In genomic region chr1:101109791-101110190, GRCh38 we compare ENCODE assay signal across 17 cellular contexts.
DNase-seq lines count a peak whose midpoint lies in the region; ATAC-seq, FAIRE-seq and TF ChIP-seq lines count a peak whose summit lies in the region.
"Had no signal": no experiment of that assay in that cellular context is flagged by ENCODE, and none has a peak within 500 bp of the region (broad histone marks: within the 10 kb centered on the region; RNA-seq: fewer than 3 reads in every experiment).

No MANE protein-coding gene starts in this region.

- H3K27ac Mint-ChIP-seq in T-helper 1 cell treated with Interleukin-12 subunit alpha and Interleukin-12 subunit beta and Interleukin-4 antibody, amounts not matched to agents 30 μg/mL and 1 μg/mL, for 36 hours, result peak overlapping the region; percentile 16
- peak overlapping the region; percentile 94 for H3K27ac Mint-ChIP-seq in CD4-positive, alpha-beta T cell
- peak overlapping the region; percentile 95 to 98 for H3K27ac Mint-ChIP-seq in T-cell
- H3K27ac Mint-ChIP-seq in activated T-helper 1 cell treated with anti-CD3 and anti-CD28 coated beads, Interleukin-12 subunit alpha, Interleukin-12 subunit beta, Interleukin-2, Interleukin-4 antibody, amounts not matched to agents 30 ng/mL and 10 ng/mL and 1 ng/mL, durations not matched to agents 14 hours and 24 hours and 36 hours, result no peak overlapping the region
- H3K27ac Mint-ChIP-seq: HFFc6 had no signal

- TF ChIP-seq EP300 in HepG2 (IDR thresholded peaks at IDR 0.05; ENCODE audit: low read depth in 2 of 2, low read length in 2 of 2) (no peak), HepG2 (CRISPR knock-in tag; IDR thresholded peaks at IDR 0.05; ENCODE audit: borderline replicate concordance) (no peak)

- intact Hi-C loops in CD4-positive, alpha-beta T cell (cut with DNase I, micrococcal nuclease), result loop anchor here in 1 of 2 experiments (5.0 kb wide), 2 partner anchors 42 to 248 kb away; no protein-coding TSS in a partner anchor
- intact Hi-C loops in HepG2 (cut with micrococcal nuclease; ENCODE audit: unreplicated experiment), result no loop called here
- intact Hi-C loops in activated T-helper 1 cell treated with anti-CD3 and anti-CD28 coated beads, Interleukin-12 subunit alpha, Interleukin-12 subunit beta, Interleukin-2, Interleukin-4 antibody, amounts not matched to agents 30 ng/mL and 10 ng/mL and 1 ng/mL, durations not matched to agents 14 hours and 24 hours and 36 hours (cut with micrococcal nuclease), result loop anchor here (10.0 kb wide), 1 partner anchor 45 kb away; no protein-coding TSS in a partner anchor

- no peak for ATAC-seq in CD4-positive, alpha-beta T cell (ENCODE audit: poor library complexity)
- no peak for ATAC-seq in T-cell (replicated peaks in 1 of 4)
- ATAC-seq in HepG2, result no peak
- no peak for ATAC-seq in HG03432 (IDR thresholded peaks at IDR 0.05; ENCODE audit: unreplicated experiment)

- no peak overlapping the region for H3K4me3 Mint-ChIP-seq in T-helper 1 cell treated with Interleukin-12 subunit alpha and Interleukin-12 subunit beta and Interleukin-4 antibody, amounts not matched to agents 30 μg/mL and 1 μg/mL, for 36 hours
- H3K4me3 Mint-ChIP-seq in CD4-positive, alpha-beta T cell, result no peak overlapping the region
- H3K4me3 Mint-ChIP-seq in T-cell, result peak overlapping the region in 1 of 3 donors; percentile 73
- H3K4me3 Mint-ChIP-seq in activated T-helper 1 cell treated with anti-CD3 and anti-CD28 coated beads, Interleukin-12 subunit alpha, Interleukin-12 subunit beta, Interleukin-2, Interleukin-4 antibody, amounts not matched to agents 30 ng/mL and 10 ng/mL and 1 ng/mL, durations not matched to agents 14 hours and 24 hours and 36 hours, result no peak overlapping the region
- H3K4me3 Mint-ChIP-seq: HFFc6 had no signal

- H2AFZ ChIP-seq in HepG2 (ENCODE audit: low read length), result no peak overlapping the region

- peaks cover 41% of the 10 kb centered on the region for H3K4me1 Mint-ChIP-seq in T-helper 1 cell treated with Interleukin-12 subunit alpha and Interleukin-12 subunit beta and Interleukin-4 antibody, amounts not matched to agents 30 μg/mL and 1 μg/mL, for 36 hours (ENCODE audit: low read depth)
- peaks cover 61% of the 10 kb centered on the region for H3K4me1 Mint-ChIP-seq in CD4-positive, alpha-beta T cell (ENCODE audit: low read depth)
- H3K4me1 Mint-ChIP-seq in T-cell, result peaks cover 58 to 71% (median 69%) of the 10 kb centered on the region in 3 donors
- H3K4me1 Mint-ChIP-seq in activated T-helper 1 cell treated with anti-CD3 and anti-CD28 coated beads, Interleukin-12 subunit alpha, Interleukin-12 subunit beta, Interleukin-2, Interleukin-4 antibody, amounts not matched to agents 30 ng/mL and 10 ng/mL and 1 ng/mL, durations not matched to agents 14 hours and 24 hours and 36 hours (ENCODE audit: low read depth), result peaks cover 40% of the 10 kb centered on the region

- H3K27me3 ChIP-seq in CD4-positive, alpha-beta T cell (ENCODE audit: control insufficient read depth, insufficient read depth, low read length), result no peaks in the 10 kb centered on the region
- H3K27me3 ChIP-seq in HepG2 (ENCODE audit: control insufficient read depth in 1 of 2, insufficient read depth in 2 of 2, low read length in 2 of 2), result no peaks in the 10 kb centered on the region
- H3K27me3 ChIP-seq: Peyer's patch had no signal

- 0% methylated on average over 1 of the region's 1 CpG for WGBS in HepG2 (ENCODE audit: low lambda C conversion rate)

- no peaks in the 10 kb centered on the region for H3K36me3 ChIP-seq in HepG2 (replicated peaks in 1 of 2; ENCODE audit: control insufficient read depth in 1 of 2, insufficient read depth in 2 of 2, low read length in 2 of 2)
- H3K36me3 ChIP-seq: Peyer's patch had no signal

- no peak overlapping the region for H3K9ac ChIP-seq in HepG2 (ENCODE audit: insufficient read depth, low read depth, low read length)

- H3K36me3 Mint-ChIP-seq in T-helper 1 cell treated with Interleukin-12 subunit alpha and Interleukin-12 subunit beta and Interleukin-4 antibody, amounts not matched to agents 30 μg/mL and 1 μg/mL, for 36 hours (ENCODE audit: low read depth), result peaks cover 32% of the 10 kb centered on the region
- no peaks in the 10 kb centered on the region for H3K36me3 Mint-ChIP-seq in CD4-positive, alpha-beta T cell (ENCODE audit: low read depth)
- H3K36me3 Mint-ChIP-seq in T-cell, result peaks cover 9% of the 10 kb centered on the region
- peaks cover 21% of the 10 kb centered on the region for H3K36me3 Mint-ChIP-seq in activated T-helper 1 cell treated with anti-CD3 and anti-CD28 coated beads, Interleukin-12 subunit alpha, Interleukin-12 subunit beta, Interleukin-2, Interleukin-4 antibody, amounts not matched to agents 30 ng/mL and 10 ng/mL and 1 ng/mL, durations not matched to agents 14 hours and 24 hours and 36 hours (ENCODE audit: low read depth)

- H3K79me2 ChIP-seq in HepG2 (ENCODE audit: insufficient read depth, low read length), result no peaks in the 10 kb centered on the region

- POLR2A ChIA-PET in CD4-positive, alpha-beta T cell (lab: Charles Lee), result interaction anchor here (4.2 kb wide), 1 partner anchor 128 kb away, joined by 64 read pairs; the partner anchor contains the start of gene S1PR1
- POLR2A ChIA-PET in T-cell (lab: Charles Lee) (no interaction called here), HepG2 (lab: Yijun Ruan, JAX) (no interaction called here)

- DNase-seq in T-helper 1 cell (no peak), T-cell (no peak), HepG2 (ENCODE audit: low spot score) (no peak), activated gamma-delta T cell treated with Interleukin-2 at 50 U/mL for 16 hours (no peak)
- no peak for DNase-seq in CD4-positive, alpha-beta T cell
- DNase-seq in activated T-helper 1 cell treated with anti-CD3 and anti-CD28 coated beads, Interleukin-12 subunit alpha, Interleukin-12 subunit beta, Interleukin-2, Interleukin-4 antibody, amounts not matched to agents 30 ng/mL and 10 ng/mL and 1 ng/mL, durations not matched to agents 14 hours and 24 hours and 36 hours (ENCODE audit: low spot score), result no peak
- DNase-seq: HFFc6, Kasumi-1, NCI-H187 treated with DMSO at 0.1 percent for 48 hours, NCI-H2171 treated with DMSO at 0.1 percent for 48 hours, NCI-H82, Peyer's patch, SHP77 had no signal

- no peaks in the 10 kb centered on the region for H3K27me3 Mint-ChIP-seq in T-helper 1 cell treated with Interleukin-12 subunit alpha and Interleukin-12 subunit beta and Interleukin-4 antibody, amounts not matched to agents 30 μg/mL and 1 μg/mL, for 36 hours (ENCODE audit: low read depth)
- no peaks in the 10 kb centered on the region for H3K27me3 Mint-ChIP-seq in CD4-positive, alpha-beta T cell
- H3K27me3 Mint-ChIP-seq in T-cell, result no peaks in the 10 kb centered on the region
- no peaks in the 10 kb centered on the region for H3K27me3 Mint-ChIP-seq in activated T-helper 1 cell treated with anti-CD3 and anti-CD28 coated beads, Interleukin-12 subunit alpha, Interleukin-12 subunit beta, Interleukin-2, Interleukin-4 antibody, amounts not matched to agents 30 ng/mL and 10 ng/mL and 1 ng/mL, durations not matched to agents 14 hours and 24 hours and 36 hours (ENCODE audit: insufficient read depth)

- no peak overlapping the region for H3K27ac ChIP-seq in CD4-positive, alpha-beta T cell (ENCODE audit: low read depth, low read length)
- H3K27ac ChIP-seq in HepG2 (ENCODE audit: extremely low read length, insufficient read depth, low read length), result no peak overlapping the region
- H3K27ac ChIP-seq: 22Rv1, C4-2B, Peyer's patch had no signal

- no TSS peak for BruUV-seq in HepG2 (replicated peaks; lab: Mats Ljungman, UMichigan)

- H3K4me2 ChIP-seq in HepG2 (ENCODE audit: low read depth, low read length), result no peak overlapping the region

- H3K4me1 ChIP-seq in HepG2 (ENCODE audit: insufficient read depth, low read length), result no peaks in the 10 kb centered on the region

- peaks cover 23% of the 10 kb centered on the region for H3K9me3 Mint-ChIP-seq in T-helper 1 cell treated with Interleukin-12 subunit alpha and Interleukin-12 subunit beta and Interleukin-4 antibody, amounts not matched to agents 30 μg/mL and 1 μg/mL, for 36 hours
- H3K9me3 Mint-ChIP-seq in CD4-positive, alpha-beta T cell, result no peaks in the 10 kb centered on the region
- peaks cover 0 to 3% (median 0%) of the 10 kb centered on the region in 3 donors for H3K9me3 Mint-ChIP-seq in T-cell
- peaks cover 14% of the 10 kb centered on the region for H3K9me3 Mint-ChIP-seq in activated T-helper 1 cell treated with anti-CD3 and anti-CD28 coated beads, Interleukin-12 subunit alpha, Interleukin-12 subunit beta, Interleukin-2, Interleukin-4 antibody, amounts not matched to agents 30 ng/mL and 10 ng/mL and 1 ng/mL, durations not matched to agents 14 hours and 24 hours and 36 hours
- H3K9me3 Mint-ChIP-seq: HFFc6 had no signal

- TF ChIP-seq RAD21 in HepG2 (CRISPR knock-in tag; IDR thresholded peaks at IDR 0.05), result no peak

- no peak for TF ChIP-seq POLR2A in HepG2 (IDR thresholded peaks at IDR 0.05; ENCODE audit: insufficient read depth in 1 of 2, low read depth in 2 of 2, low read length in 2 of 2)

- H4K20me1 ChIP-seq in HepG2 (ENCODE audit: insufficient read depth, low read length), result no peaks in the 10 kb centered on the region

- no peaks in the 10 kb centered on the region for H3K9me3 ChIP-seq in CD4-positive, alpha-beta T cell (ENCODE audit: control insufficient read depth, low read length)
- H3K9me3 ChIP-seq in HepG2 (ENCODE audit: low read length), result no peaks in the 10 kb centered on the region
- H3K9me3 ChIP-seq: Peyer's patch had no signal

- no peak overlapping the region for H3K4me3 ChIP-seq in HepG2 (replicated peaks in 1 of 3; ENCODE audit: insufficient read depth in 1 of 3, low read depth in 2 of 3, low read length in 3 of 3)
- H3K4me3 ChIP-seq: Peyer's patch had no signal

- CTCF ChIA-PET in CD4-positive, alpha-beta T cell (lab: Charles Lee), result interaction anchor here (0.8 to 1.6 kb wide), 3 partner anchors 27 to 179 kb away, joined by 3 to 5 read pairs (median 3); no protein-coding TSS in a partner anchor
- CTCF ChIA-PET in T-cell (lab: Charles Lee) (interaction anchor here (0.6 to 1.7 kb wide), 8 partner anchors 20 to 200 kb away, joined by 3 to 6 read pairs (median 3); partner anchors contain the start of gene S1PR1 (in 1 of the 2)), HepG2 (lab: Yijun Ruan, JAX; ENCODE audit: low intra/inter-chr PET ratio, low total read pairs) (no interaction called here)

- FAIRE-seq in HepG2 (lab: Jason Lieb, UNC), result no peak

- in situ Hi-C loops in HepG2 (cut with HindIII; ENCODE audit: extremely low pct_ligation_motif_present, low pct_unique_long_range_greater_than_20kb), result no loop called here

- TF ChIP-seq CTCF in CD4-positive, alpha-beta T cell (IDR thresholded peaks at IDR 0.05), result no peak
- no peak for TF ChIP-seq CTCF in HepG2 (CRISPR knock-in tag; IDR thresholded peaks at IDR 0.05)

TF ChIP-seq in HepG2, 621 proteins besides CTCF, POLR2A, EP300 and RAD21 (continues in another document):
- TF ChIP-seq MAFF (IDR thresholded peaks at IDR 0.05; ENCODE audit: low read depth, low read length) (peak; percentile 52), MAFK (conservative IDR thresholded peaks at IDR 0.05 in 1 of 2, IDR thresholded peaks at IDR 0.05 in 1 of 2; ENCODE audit: low read length in 2 of 2) (peak; percentile 63 to 74; a peak in 3 of 4 replicates), MLLT10 (CRISPR knock-in tag; IDR thresholded peaks at IDR 0.05) (no peak)
